8 cellular contexts compared by ENCODE assay signal in genomic region chr19:46728693-46729339, GRCh38. TPM values are rescaled to one million over a fixed set of nuclear protein-coding genes. Genes with fewer than 3 reads are reported as not detected.
A peak's percentile ranks its signal among the peaks of the same experiment; 100 is the strongest.
DNase-seq lines count a peak whose midpoint lies in the region; ATAC-seq and TF ChIP-seq lines count a peak whose summit lies in the region.

No MANE protein-coding gene starts in this region.

- peak overlapping the region in 4 of 7 donors; percentile 12 to 73 (median 24) for H3K27ac Mint-ChIP-seq in CD14-positive monocyte
- H3K27ac Mint-ChIP-seq in T-helper 2 cell treated with Interferon-gamma antibody and Interleukin-4, amounts not matched to agents 5 μg/mL and 100 μg/mL, for 36 hours: peak overlapping the region; percentile 73

- no peak overlapping the region for H3K4me3 Mint-ChIP-seq in CD14-positive monocyte
- no peak overlapping the region for H3K4me3 Mint-ChIP-seq in T-helper 2 cell treated with Interferon-gamma antibody and Interleukin-4, amounts not matched to agents 5 μg/mL and 100 μg/mL, for 36 hours

- ATAC-seq in HG03342 (IDR thresholded peaks at IDR 0.05; ENCODE audit: unreplicated experiment) (peak; percentile 45), HG02571 (IDR thresholded peaks at IDR 0.05; ENCODE audit: unreplicated experiment) (no peak), GM21515 (IDR thresholded peaks at IDR 0.05; ENCODE audit: unreplicated experiment) (no peak)

- peak; percentile 62 for DNase-seq in CD14-positive monocyte (ENCODE audit: low spot score)
- DNase-seq in T-helper 2 cell treated with Interferon-gamma antibody and Interleukin-4, amounts not matched to agents 5 μg/mL and 100 μg/mL, for 36 hours (ENCODE audit: low spot score): peak; percentile 70
- peak; percentile 17 to 58 for DNase-seq in hippocampal formation (lab: John Stamatoyannopoulos, UW)
- peak; percentile 66 to 74 for DNase-seq in stimulated activated CD4-positive, alpha-beta T cell treated with anti-CD3 and anti-CD28 coated beads, Interleukin-15, amount 100 ng/mL, for 1 hour (ENCODE audit: low read depth in 1 of 2, low spot score in 1 of 2)

- TF ChIP-seq CTCF in CD14-positive monocyte (IDR thresholded peaks at IDR 0.05): peak; percentile 99

- H3K36me3 Mint-ChIP-seq in CD14-positive monocyte: peaks cover 76 to 87% of the 10 kb centered on the region in 2 donors
- peaks cover 46% of the 10 kb centered on the region for H3K36me3 Mint-ChIP-seq in T-helper 2 cell treated with Interferon-gamma antibody and Interleukin-4, amounts not matched to agents 5 μg/mL and 100 μg/mL, for 36 hours (ENCODE audit: low read depth)

- H3K4me1 Mint-ChIP-seq in CD14-positive monocyte: peaks cover 55% of the 10 kb centered on the region
- peaks cover 9% of the 10 kb centered on the region for H3K4me1 Mint-ChIP-seq in T-helper 2 cell treated with Interferon-gamma antibody and Interleukin-4, amounts not matched to agents 5 μg/mL and 100 μg/mL, for 36 hours (ENCODE audit: low read depth)

- peak overlapping the region; percentile 22 for H3K27ac ChIP-seq in angular gyrus (ENCODE audit: low read depth, low read length)

- intact Hi-C loops in CD14-positive monocyte (cut with micrococcal nuclease): loop anchor here (1.0 to 2.0 kb wide), 2 partner anchors 14 to 25 kb away; no protein-coding TSS in a partner anchor

- peaks cover 2% of the 10 kb centered on the region in 3 donors for H3K27me3 Mint-ChIP-seq in CD14-positive monocyte (ENCODE audit: low read depth in 3 of 3)
- no peaks in the 10 kb centered on the region for H3K27me3 Mint-ChIP-seq in T-helper 2 cell treated with Interferon-gamma antibody and Interleukin-4, amounts not matched to agents 5 μg/mL and 100 μg/mL, for 36 hours (ENCODE audit: low read depth)

- H3K9me3 Mint-ChIP-seq in CD14-positive monocyte: peaks cover 0 to 2% (median 0%) of the 10 kb centered on the region in 7 donors
- H3K9me3 Mint-ChIP-seq in T-helper 2 cell treated with Interferon-gamma antibody and Interleukin-4, amounts not matched to agents 5 μg/mL and 100 μg/mL, for 36 hours: no peaks in the 10 kb centered on the region

RNA-seq across cellular contexts. Expression of gene PRKD2, which starts 11.9 kb away (rescaled TPM):
- polyA plus RNA-seq in CD14-positive monocyte: 1 to 10 TPM; 6.5 to 8.1 TPM

RNA-seq across cellular contexts. Expression of gene FKRP, which starts 17.0 kb away (rescaled TPM):
- 1 to 10 TPM; 2.1 to 2.7 TPM for polyA plus RNA-seq in CD14-positive monocyte

RNA-seq across cellular contexts. Expression of gene STRN4, which starts 17.4 kb away (rescaled TPM):
- 10 to 100 TPM; 37.5 to 48.0 TPM for polyA plus RNA-seq in CD14-positive monocyte

RNA-seq across cellular contexts. Expression of gene SLC1A5, which starts 59.6 kb away (rescaled TPM):
- polyA plus RNA-seq in CD14-positive monocyte: 10 to 100 TPM; 57.3 to 64.9 TPM
